8 cellular contexts compared by ENCODE assay signal in the genomic region with DNA sequence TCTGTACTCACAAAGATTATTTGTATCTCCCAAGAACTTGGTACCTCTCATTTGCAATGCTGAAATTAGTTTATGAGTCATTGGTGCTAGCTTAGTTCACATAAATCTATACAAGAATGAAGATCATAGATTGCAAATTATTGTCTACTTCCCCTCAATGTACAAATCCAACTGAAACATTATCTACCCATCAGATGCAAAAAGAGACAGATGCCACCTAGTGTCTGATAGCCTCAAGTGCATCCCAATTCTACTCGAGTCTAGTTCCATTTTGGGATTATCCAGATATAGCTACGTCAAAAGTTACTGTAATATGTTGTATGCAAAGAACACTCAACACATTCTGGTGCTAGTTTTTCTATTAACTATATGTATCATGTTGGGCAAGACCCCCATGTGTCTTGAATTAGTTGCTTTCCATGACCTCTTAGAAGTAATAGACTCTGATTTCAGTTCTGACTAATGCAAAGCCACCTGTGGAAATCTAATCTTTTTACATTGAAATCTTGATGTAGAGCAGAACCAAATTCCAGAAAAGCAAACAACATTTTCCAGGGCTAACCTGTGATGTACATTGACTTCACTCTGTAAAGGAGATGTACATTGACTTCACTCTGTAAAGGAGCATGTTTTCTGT.
DNase-seq lines count a peak whose midpoint lies in the region; ATAC-seq lines count a peak whose summit lies in the region.

No MANE protein-coding gene starts in this region.

- ATAC-seq in GM18870 (IDR thresholded peaks at IDR 0.05; ENCODE audit: unreplicated experiment) (peak; percentile 96), HG02973 (IDR thresholded peaks at IDR 0.05; ENCODE audit: unreplicated experiment) (peak; percentile 93), sciatic nerve (peak; percentile 55)

- DNase-seq in D341Med (ENCODE audit: low spot score): peak; percentile 39
- peak; percentile 6 for DNase-seq in NCI-H2107 (lab: John Stamatoyannopoulos, UW)
- DNase-seq in activated CD4-positive, alpha-beta T cell treated with anti-CD3 and anti-CD28 coated beads, Interleukin-2, amount 10 ng/mL, durations not matched to agents 7 days and 5 days: peak; percentile 35
- DNase-seq in glomerular endothelial cell (ENCODE audit: extremely low read depth, low read depth, low spot score): peak; percentile 52
- DNase-seq in sciatic nerve (ENCODE audit: low spot score): no peak
- no peak for DNase-seq in mesenteric fat pad (ENCODE audit: low spot score)

- H3K4me3 Mint-ChIP-seq in activated CD4-positive, alpha-beta T cell treated with anti-CD3 and anti-CD28 coated beads, Interleukin-2, amount 10 ng/mL, durations not matched to agents 7 days and 5 days: no peak overlapping the region

- H3K9me3 Mint-ChIP-seq in activated CD4-positive, alpha-beta T cell treated with anti-CD3 and anti-CD28 coated beads, Interleukin-2, amount 10 ng/mL, durations not matched to agents 7 days and 5 days: no peaks in the 10 kb centered on the region

- POLR2A ChIA-PET in activated CD4-positive, alpha-beta T cell treated with anti-CD3 and anti-CD28 coated beads, Interleukin-2, amount 10 ng/mL, durations not matched to agents 7 days and 5 days (lab: Charles Lee): no interaction called here

- intact Hi-C loops in sciatic nerve (cut with DNase I): loop anchor here (10.0 kb wide), 1 partner anchor 1457 kb away; no protein-coding TSS in a partner anchor

- no peak overlapping the region for H3K27ac Mint-ChIP-seq in activated CD4-positive, alpha-beta T cell treated with anti-CD3 and anti-CD28 coated beads, Interleukin-2, amount 10 ng/mL, durations not matched to agents 7 days and 5 days

- no peaks in the 10 kb centered on the region for H3K4me1 Mint-ChIP-seq in activated CD4-positive, alpha-beta T cell treated with anti-CD3 and anti-CD28 coated beads, Interleukin-2, amount 10 ng/mL, durations not matched to agents 7 days and 5 days

- CTCF ChIA-PET in activated CD4-positive, alpha-beta T cell treated with anti-CD3 and anti-CD28 coated beads, Interleukin-2, amount 10 ng/mL, durations not matched to agents 7 days and 5 days (lab: Charles Lee): interaction anchor here (0.5 to 1.4 kb wide), 3 partner anchors 11 to 1457 kb away, joined by 3 read pairs; no protein-coding TSS in a partner anchor

- peaks cover 4% of the 10 kb centered on the region for H3K27me3 Mint-ChIP-seq in activated CD4-positive, alpha-beta T cell treated with anti-CD3 and anti-CD28 coated beads, Interleukin-2, amount 10 ng/mL, durations not matched to agents 7 days and 5 days

- no peaks in the 10 kb centered on the region for H3K36me3 Mint-ChIP-seq in activated CD4-positive, alpha-beta T cell treated with anti-CD3 and anti-CD28 coated beads, Interleukin-2, amount 10 ng/mL, durations not matched to agents 7 days and 5 days (ENCODE audit: low read depth)

Comparison
In these comparisons a context has a peak if more than half of its experiments do, and no peak if none do; other contexts are left out.
1. DNase-seq: peak in D341Med (single experiment), NCI-H2107 (single experiment), activated CD4-positive, alpha-beta T cell treated with anti-CD3 and anti-CD28 coated beads, Interleukin-2, amount 10 ng/mL, durations not matched to agents 7 days and 5 days (single experiment) and glomerular endothelial cell (single experiment); none in sciatic nerve (single experiment) and mesenteric fat pad (single experiment).
2. Peak in every context shown above with its lines, with median percentiles within 50 percentile points of each other: ATAC-seq.